In genomic region chr10:74137992-74138391, GRCh38 we compare ENCODE assay signal across 27 cellular contexts.
"Had no signal": no experiment of that assay in that cellular context is flagged by ENCODE, and none has a peak within 500 bp of the region (broad histone marks: within the 10 kb centered on the region; RNA-seq: fewer than 3 reads in every experiment).

No MANE protein-coding gene starts in this region.

- H3K27ac Mint-ChIP-seq: activated CD4-positive, alpha-beta memory T cell treated with anti-CD3 and anti-CD28 coated beads for 36 hours; activated naive CD4-positive, alpha-beta T cell treated with anti-CD3 and anti-CD28 coated beads for 36 hours; activated T-helper 1 cell treated with anti-CD3 and anti-CD28 coated beads, Interleukin-12 subunit alpha, Interleukin-12 subunit beta, Interleukin-2, Interleukin-4 antibody, amounts not matched to agents 30 ng/mL and 10 ng/mL and 1 ng/mL, durations not matched to agents 14 hours and 24 hours and 36 hours; effector memory CD8-positive, alpha-beta T cell; immature natural killer cell; natural killer cell; stimulated activated effector memory CD8-positive, alpha-beta T cell treated with anti-CD3 and anti-CD28 coated beads, Interleukin-12 subunit alpha, Interleukin-12 subunit beta, amount 100 ng/mL, for 72 hours; T-helper 2 cell treated with Interferon-gamma antibody and Interleukin-4, amounts not matched to agents 5 μg/mL and 100 μg/mL, for 36 hours had no signal

- FAIRE-seq: astrocyte, endothelial cell of umbilical vein, kidney had no signal

- DNase-seq: activated CD4-positive, alpha-beta memory T cell treated with anti-CD3 and anti-CD28 coated beads for 36 hours; activated CD4-positive, alpha-beta T cell treated with anti-CD3 and anti-CD28 coated beads for 48 hours; activated CD8-positive, alpha-beta memory T cell treated with anti-CD3 and anti-CD28 coated beads, Interleukin-2, amount 50 U/mL, for 4 hours; activated effector memory CD4-positive, alpha-beta T cell treated with anti-CD3 and anti-CD28 coated beads, Interleukin-2, amount 50 U/mL, for 16 hours; activated naive CD4-positive, alpha-beta T cell treated with anti-CD3 and anti-CD28 coated beads for 36 hours; activated T-cell treated with anti-CD3 and anti-CD28 coated beads, Interleukin-2, amount 50 U/mL, for 1 hour; amniotic stem cell; caudate nucleus; cortex of kidney; effector memory CD8-positive, alpha-beta T cell; head of caudate nucleus; hippocampal formation; immature natural killer cell; kidney; natural killer cell; stimulated activated CD4-positive, alpha-beta T cell treated with anti-CD3 and anti-CD28 coated beads, Interleukin-12 subunit alpha, Interleukin-12 subunit beta, amount 100 ng/mL, for 4 hours; stimulated activated CD4-positive, alpha-beta T cell treated with anti-CD3 and anti-CD28 coated beads, Interleukin-4, amount 100 ng/mL, for 24 hours; stimulated activated naive CD8-positive, alpha-beta T cell treated with anti-CD3 and anti-CD28 coated beads, Interleukin-15, amount 100 ng/mL, for 72 hours; substantia nigra; upper lobe of left lung had no signal

- H3K4me3 Mint-ChIP-seq: activated CD4-positive, alpha-beta memory T cell treated with anti-CD3 and anti-CD28 coated beads for 36 hours; activated naive CD4-positive, alpha-beta T cell treated with anti-CD3 and anti-CD28 coated beads for 36 hours; activated T-helper 1 cell treated with anti-CD3 and anti-CD28 coated beads, Interleukin-12 subunit alpha, Interleukin-12 subunit beta, Interleukin-2, Interleukin-4 antibody, amounts not matched to agents 30 ng/mL and 10 ng/mL and 1 ng/mL, durations not matched to agents 14 hours and 24 hours and 36 hours; effector memory CD8-positive, alpha-beta T cell; immature natural killer cell; natural killer cell; stimulated activated effector memory CD8-positive, alpha-beta T cell treated with anti-CD3 and anti-CD28 coated beads, Interleukin-12 subunit alpha, Interleukin-12 subunit beta, amount 100 ng/mL, for 72 hours; stimulated activated naive CD8-positive, alpha-beta T cell treated with anti-CD3 and anti-CD28 coated beads, Interleukin-15, amount 100 ng/mL, for 72 hours; T-helper 2 cell treated with Interferon-gamma antibody and Interleukin-4, amounts not matched to agents 5 μg/mL and 100 μg/mL, for 36 hours had no signal

- ATAC-seq: effector memory CD8-positive, alpha-beta T cell; gastroesophageal sphincter; natural killer cell; sciatic nerve; stimulated activated effector memory CD8-positive, alpha-beta T cell treated with anti-CD3 and anti-CD28 coated beads, Interleukin-12 subunit alpha, Interleukin-12 subunit beta, amount 100 ng/mL, for 72 hours; stimulated activated naive CD8-positive, alpha-beta T cell treated with anti-CD3 and anti-CD28 coated beads, Interleukin-15, amount 100 ng/mL, for 72 hours had no signal

- H3K4me1 Mint-ChIP-seq: stimulated activated effector memory CD8-positive, alpha-beta T cell treated with anti-CD3 and anti-CD28 coated beads, Interleukin-12 subunit alpha, Interleukin-12 subunit beta, amount 100 ng/mL, for 72 hours; stimulated activated naive CD8-positive, alpha-beta T cell treated with anti-CD3 and anti-CD28 coated beads, Interleukin-15, amount 100 ng/mL, for 72 hours had no signal

- H3K27me3 Mint-ChIP-seq: activated CD4-positive, alpha-beta memory T cell treated with anti-CD3 and anti-CD28 coated beads for 36 hours; effector memory CD8-positive, alpha-beta T cell; stimulated activated naive CD8-positive, alpha-beta T cell treated with anti-CD3 and anti-CD28 coated beads, Interleukin-15, amount 100 ng/mL, for 72 hours had no signal

- H3K9me3 Mint-ChIP-seq: activated CD4-positive, alpha-beta memory T cell treated with anti-CD3 and anti-CD28 coated beads for 36 hours; activated naive CD4-positive, alpha-beta T cell treated with anti-CD3 and anti-CD28 coated beads for 36 hours; activated T-helper 1 cell treated with anti-CD3 and anti-CD28 coated beads, Interleukin-12 subunit alpha, Interleukin-12 subunit beta, Interleukin-2, Interleukin-4 antibody, amounts not matched to agents 30 ng/mL and 10 ng/mL and 1 ng/mL, durations not matched to agents 14 hours and 24 hours and 36 hours; effector memory CD8-positive, alpha-beta T cell; immature natural killer cell; natural killer cell; stimulated activated effector memory CD8-positive, alpha-beta T cell treated with anti-CD3 and anti-CD28 coated beads, Interleukin-12 subunit alpha, Interleukin-12 subunit beta, amount 100 ng/mL, for 72 hours; stimulated activated naive CD8-positive, alpha-beta T cell treated with anti-CD3 and anti-CD28 coated beads, Interleukin-15, amount 100 ng/mL, for 72 hours; T-helper 2 cell treated with Interferon-gamma antibody and Interleukin-4, amounts not matched to agents 5 μg/mL and 100 μg/mL, for 36 hours had no signal
